ENCODE assay signal across 1 cellular context in genomic region chr5:119354522-119355243, GRCh38.
TF ChIP-seq lines count a peak whose summit lies in the region.

No MANE protein-coding gene starts in this region.

TF ChIP-seq in IMR-90, 13 proteins besides CTCF, POLR2A, EP300 and RAD21 (continued from another document):
- TF ChIP-seq FOS (IDR thresholded peaks at IDR 0.05; ENCODE audit: low read depth, low read length) (no peak), USF2 (IDR thresholded peaks at IDR 0.05; ENCODE audit: low read depth, low read length) (no peak), MAFK (IDR thresholded peaks at IDR 0.05; ENCODE audit: low read depth, low read length) (no peak), NFE2L2 (IDR thresholded peaks at IDR 0.05; ENCODE audit: low read depth, low read length) (no peak), SMC3 (IDR thresholded peaks at IDR 0.05; ENCODE audit: low read depth, low read length) (no peak), RCOR1 (IDR thresholded peaks at IDR 0.05; ENCODE audit: insufficient replicate concordance, low read length) (no peak), MXI1 (IDR thresholded peaks at IDR 0.05; ENCODE audit: borderline replicate concordance, low read depth, low read length) (no peak), MAZ (IDR thresholded peaks at IDR 0.05; ENCODE audit: borderline replicate concordance, low read depth, low read length) (no peak)
